1 cellular context compared by ENCODE assay signal in the genomic region with DNA sequence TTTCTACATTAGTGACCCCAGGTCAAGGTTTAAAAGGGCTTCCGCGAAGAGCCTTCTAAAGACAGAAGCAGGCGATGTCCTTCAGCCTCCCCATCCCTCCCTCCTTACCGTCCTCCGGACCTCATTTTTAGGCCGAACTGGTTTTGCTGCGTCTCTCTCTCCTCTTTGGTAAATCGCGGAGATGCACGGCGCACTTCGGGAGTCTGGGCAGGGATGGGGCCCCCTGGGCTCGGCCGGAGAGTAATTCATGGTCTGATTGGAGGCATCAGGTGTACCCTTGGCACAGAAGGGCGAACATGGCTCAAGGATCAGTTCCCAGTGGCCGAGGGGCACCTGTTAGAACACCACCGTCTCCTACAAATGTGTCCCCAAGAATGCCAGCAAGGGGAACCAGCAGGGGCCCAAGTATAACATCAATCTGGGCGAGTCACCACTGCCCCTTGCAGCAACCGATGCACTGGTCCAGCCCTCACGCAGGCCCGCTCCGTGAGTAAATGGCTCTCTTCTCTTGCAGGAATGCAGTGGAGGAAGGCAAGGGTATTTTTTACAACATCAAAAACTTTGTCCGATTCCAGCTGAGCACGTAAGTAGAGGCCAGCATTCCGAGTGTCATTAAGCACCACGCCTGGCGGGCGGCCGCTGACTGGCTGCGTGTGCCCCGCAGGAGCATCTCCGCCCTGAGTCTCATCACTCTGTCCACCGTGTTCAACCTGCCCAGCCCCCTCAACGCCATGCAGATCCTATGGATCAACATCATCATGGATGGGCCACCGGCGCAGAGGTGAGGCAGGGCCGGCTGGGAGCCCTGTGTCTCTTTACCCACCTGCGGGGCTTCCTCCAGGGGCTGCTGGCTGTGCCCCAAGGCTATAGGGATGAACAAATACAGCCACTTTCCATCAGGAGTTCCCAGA.
TF ChIP-seq lines count a peak whose summit lies in the region.

No MANE protein-coding gene starts in this region.

TF ChIP-seq in SK-N-SH, 30 proteins besides CTCF, POLR2A, EP300 and RAD21 (continued from another document):
- no peak for TF ChIP-seq REST (IDR thresholded peaks at IDR 0.05; ENCODE audit: low read depth, low read length)
- no peak for TF ChIP-seq RCOR1 (IDR thresholded peaks at IDR 0.05; ENCODE audit: low read length)
- TF ChIP-seq SMC3 (IDR thresholded peaks at IDR 0.05; ENCODE audit: low read depth, low read length): no peak
- no peak for TF ChIP-seq JUND (IDR thresholded peaks at IDR 0.05)
- no peak for TF ChIP-seq FOXM1 (IDR thresholded peaks at IDR 0.05; ENCODE audit: low read depth)
- TF ChIP-seq, protein P1, sequence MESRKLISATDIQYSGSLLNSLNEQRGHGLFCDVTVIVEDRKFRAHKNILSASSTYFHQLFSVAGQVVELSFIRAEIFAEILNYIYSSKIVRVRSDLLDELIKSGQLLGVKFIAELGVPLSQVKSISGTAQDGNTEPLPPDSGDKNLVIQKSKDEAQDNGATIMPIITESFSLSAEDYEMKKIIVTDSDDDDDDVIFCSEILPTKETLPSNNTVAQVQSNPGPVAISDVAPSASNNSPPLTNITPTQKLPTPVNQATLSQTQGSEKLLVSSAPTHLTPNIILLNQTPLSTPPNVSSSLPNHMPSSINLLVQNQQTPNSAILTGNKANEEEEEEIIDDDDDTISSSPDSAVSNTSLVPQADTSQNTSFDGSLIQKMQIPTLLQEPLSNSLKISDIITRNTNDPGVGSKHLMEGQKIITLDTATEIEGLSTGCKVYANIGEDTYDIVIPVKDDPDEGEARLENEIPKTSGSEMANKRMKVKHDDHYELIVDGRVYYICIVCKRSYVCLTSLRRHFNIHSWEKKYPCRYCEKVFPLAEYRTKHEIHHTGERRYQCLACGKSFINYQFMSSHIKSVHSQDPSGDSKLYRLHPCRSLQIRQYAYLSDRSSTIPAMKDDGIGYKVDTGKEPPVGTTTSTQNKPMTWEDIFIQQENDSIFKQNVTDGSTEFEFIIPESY (IDR thresholded peaks at IDR 0.05; ENCODE audit: borderline replicate concordance, low read depth): no peak
- TF ChIP-seq NRF1 (IDR thresholded peaks at IDR 0.05; ENCODE audit: low read depth, low read length): no peak
- TF ChIP-seq MEF2A (IDR thresholded peaks at IDR 0.05; ENCODE audit: borderline replicate concordance, low read depth): no peak
